21 cellular contexts compared by ENCODE assay signal in genomic region chr14:46951103-46951502, GRCh38.
"Had no signal": no experiment of that assay in that cellular context is flagged by ENCODE, and none has a peak within 500 bp of the region (broad histone marks: within the 10 kb centered on the region; RNA-seq: fewer than 3 reads in every experiment).

No MANE protein-coding gene starts in this region.

- H3K4me3 ChIP-seq: esophagus squamous epithelium, left ventricle myocardium inferior, right atrium auricular region had no signal

- H3K9me3 ChIP-seq: right atrium auricular region had no signal

- H3K27me3 Mint-ChIP-seq: activated naive CD4-positive, alpha-beta T cell treated with anti-CD3 and anti-CD28 coated beads, Interleukin-2, amount 10 ng/mL, durations not matched to agents 7 days and 5 days; activated naive CD8-positive, alpha-beta T cell treated with anti-CD3 and anti-CD28 coated beads, Interleukin-2, amount 50 U/mL, for 24 hours had no signal

- H3K27me3 ChIP-seq: esophagus squamous epithelium, right atrium auricular region had no signal

- H3K36me3 ChIP-seq: esophagus squamous epithelium, left ventricle myocardium inferior, right atrium auricular region had no signal

- H3K4me3 Mint-ChIP-seq: activated naive CD4-positive, alpha-beta T cell treated with anti-CD3 and anti-CD28 coated beads, Interleukin-2, amount 10 ng/mL, durations not matched to agents 7 days and 5 days; activated naive CD8-positive, alpha-beta T cell treated with anti-CD3 and anti-CD28 coated beads, Interleukin-2, amount 50 U/mL, for 24 hours; immature natural killer cell had no signal

- ATAC-seq: activated naive CD8-positive, alpha-beta T cell treated with anti-CD3 and anti-CD28 coated beads, Interleukin-2, amount 50 U/mL, for 24 hours had no signal

- H3K27ac Mint-ChIP-seq: activated naive CD4-positive, alpha-beta T cell treated with anti-CD3 and anti-CD28 coated beads, Interleukin-2, amount 10 ng/mL, durations not matched to agents 7 days and 5 days; activated naive CD8-positive, alpha-beta T cell treated with anti-CD3 and anti-CD28 coated beads, Interleukin-2, amount 50 U/mL, for 24 hours; immature natural killer cell had no signal

- DNase-seq: activated CD4-positive, alpha-beta T cell treated with anti-CD3 and anti-CD28 coated beads, Interleukin-2, amount 50 U/mL, for 1 hour; activated CD8-positive, alpha-beta memory T cell treated with anti-CD3 and anti-CD28 coated beads for 24 hours; activated CD8-positive, alpha-beta memory T cell treated with anti-CD3 and anti-CD28 coated beads, Interleukin-2, amount 50 U/mL, for 48 hours; activated effector memory CD4-positive, alpha-beta T cell treated with Interleukin-2 at 50 U/mL for 16 hours; activated naive CD4-positive, alpha-beta T cell treated with anti-CD3 and anti-CD28 coated beads, Interleukin-2, amount 10 ng/mL, durations not matched to agents 7 days and 5 days; activated naive CD8-positive, alpha-beta T cell treated with anti-CD3 and anti-CD28 coated beads, Interleukin-2, amount 50 U/mL, for 24 hours; activated T-cell treated with anti-CD3 and anti-CD28 coated beads, Interleukin-2, amount 50 U/mL, for 48 hours; anterior cingulate cortex; cortex of kidney; esophagus squamous epithelium; immature natural killer cell; kidney glomerular epithelial cell; left ventricle myocardium inferior; mammary epithelial cell; posterior cingulate gyrus; stimulated activated CD4-positive, alpha-beta T cell treated with anti-CD3 and anti-CD28 coated beads, Interleukin-12 subunit alpha, Interleukin-12 subunit beta, amount 100 ng/mL, for 4 hours; stimulated activated CD4-positive, alpha-beta T cell treated with anti-CD3 and anti-CD28 coated beads, Interleukin-1b, Interleukin-23, amount 100 ng/mL, for 48 hours; stimulated activated CD8-positive, alpha-beta memory T cell treated with anti-CD3 and anti-CD28 coated beads, Interleukin-4, amount 100 ng/mL, for 48 hours; stimulated activated naive CD4-positive, alpha-beta T cell; T1000 had no signal

- H3K36me3 Mint-ChIP-seq: activated naive CD4-positive, alpha-beta T cell treated with anti-CD3 and anti-CD28 coated beads, Interleukin-2, amount 10 ng/mL, durations not matched to agents 7 days and 5 days had no signal

- H3K27ac ChIP-seq: esophagus squamous epithelium, left ventricle myocardium inferior, right atrium auricular region had no signal

- H3K4me1 ChIP-seq: esophagus squamous epithelium, left ventricle myocardium inferior, right atrium auricular region had no signal

- H3K4me1 Mint-ChIP-seq: activated naive CD4-positive, alpha-beta T cell treated with anti-CD3 and anti-CD28 coated beads, Interleukin-2, amount 10 ng/mL, durations not matched to agents 7 days and 5 days; activated naive CD8-positive, alpha-beta T cell treated with anti-CD3 and anti-CD28 coated beads, Interleukin-2, amount 50 U/mL, for 24 hours; immature natural killer cell had no signal
